ENCODE assay signal across 11 cellular contexts in the genomic region with DNA sequence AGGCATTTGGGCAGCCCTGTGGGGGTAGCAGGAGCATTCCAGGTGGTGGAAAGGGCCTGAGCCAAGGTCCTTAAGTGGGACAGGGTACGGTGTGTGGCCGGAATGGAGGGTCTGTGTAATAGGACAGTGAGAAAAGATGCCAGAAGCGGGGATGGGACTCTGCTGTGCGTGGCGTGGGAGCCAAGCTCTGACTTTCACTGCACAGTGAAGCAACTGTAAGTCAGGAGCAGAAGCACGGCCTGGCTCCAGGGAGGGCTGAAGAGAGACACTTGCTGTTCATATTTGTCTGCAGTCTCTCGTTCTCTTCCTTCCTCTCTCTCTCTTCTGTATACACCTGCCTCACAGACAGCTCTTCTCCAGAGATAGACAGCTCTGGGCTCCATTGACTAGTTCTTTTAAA. TPM values are rescaled to one million over a fixed set of nuclear protein-coding genes. Genes with fewer than 3 reads are reported as not detected.
DNase-seq lines count a peak whose midpoint lies in the region; ATAC-seq and TF ChIP-seq lines count a peak whose summit lies in the region.
"Had no signal": no experiment of that assay in that cellular context is flagged by ENCODE, and none has a peak within 500 bp of the region (broad histone marks: within the 10 kb centered on the region; RNA-seq: fewer than 3 reads in every experiment).

No MANE protein-coding gene starts in this region.

- H3K79me2 ChIP-seq in GM23248 (ENCODE audit: insufficient read depth) = peaks cover 68% of the 10 kb centered on the region
- no peaks in the 10 kb centered on the region for H3K79me2 ChIP-seq in OCI-LY7 (ENCODE audit: insufficient read depth, low read depth, low read length)

- ATAC-seq in sciatic nerve = peak; percentile 11
- no peak for ATAC-seq in HG02973 (IDR thresholded peaks at IDR 0.05; ENCODE audit: unreplicated experiment)
- no peak for ATAC-seq in GM18498 (IDR thresholded peaks at IDR 0.05; ENCODE audit: unreplicated experiment)
- ATAC-seq: left ventricle myocardium superior, Panc1 had no signal

- H3K27me3 ChIP-seq in GM23248 (replicated peaks; ENCODE audit: insufficient read depth) (no peaks in the 10 kb centered on the region), dorsolateral prefrontal cortex (peaks cover 0 to 24% (median 4%) of the 10 kb centered on the region in 45 donors)

- in situ Hi-C loops in GM23248 (cut with MboI) = no loop called here

- TF ChIP-seq CTCF in OCI-LY7 (conservative IDR thresholded peaks at IDR 0.05; ENCODE audit: low read length) = no peak
- no peak for TF ChIP-seq CTCF in dorsolateral prefrontal cortex (IDR thresholded peaks at IDR 0.05 in 54 of 56, conservative IDR thresholded peaks at IDR 0.05 in 2 of 56; ENCODE audit: low read depth in 1 of 56, partially characterized antibody in 56 of 56)

- H3K9me2 ChIP-seq in GM23248 (ENCODE audit: insufficient read depth) = no peaks in the 10 kb centered on the region
- H3K9me2 ChIP-seq in OCI-LY7 (ENCODE audit: insufficient read depth, low read length) = no peaks in the 10 kb centered on the region

- H3K36me3 ChIP-seq in GM23248 (ENCODE audit: low read depth) (no peaks in the 10 kb centered on the region), OCI-LY7 (ENCODE audit: insufficient read depth, low read length) (no peaks in the 10 kb centered on the region)

- DNase-seq in GM23248 (peak; percentile 36), OCI-LY7 (ENCODE audit: low spot score) (peak; percentile 62), dorsolateral prefrontal cortex (no peak), sciatic nerve (ENCODE audit: low spot score) (peak; percentile 57), hippocampal formation (lab: John Stamatoyannopoulos, UW) (no peak)
- no peak for DNase-seq in effector CD4-positive, alpha-beta T cell
- DNase-seq: left ventricle myocardium superior had no signal

- H2AFZ ChIP-seq in GM23248 (no peak overlapping the region), OCI-LY7 (ENCODE audit: low read length) (no peak overlapping the region)

- peaks cover 11% of the 10 kb centered on the region for H3K4me1 ChIP-seq in GM23248 (ENCODE audit: insufficient read depth)
- peaks cover 53% of the 10 kb centered on the region for H3K4me1 ChIP-seq in OCI-LY7 (ENCODE audit: insufficient read depth, low read length, poor library complexity, severe bottlenecking)

- H3K9ac ChIP-seq in GM23248 = no peak overlapping the region

- H3K4me2 ChIP-seq in GM23248 (ENCODE audit: unreplicated experiment) = peak overlapping the region; percentile 74
- peak overlapping the region; percentile 92 for H3K4me2 ChIP-seq in OCI-LY7 (ENCODE audit: low read length)

- no peaks in the 10 kb centered on the region for H3K9me3 ChIP-seq in GM23248 (ENCODE audit: low read depth)
- no peaks in the 10 kb centered on the region for H3K9me3 ChIP-seq in OCI-LY7 (ENCODE audit: low read length)

- H3K27ac ChIP-seq in GM23248 = no peak overlapping the region
- peak overlapping the region; percentile 63 for H3K27ac ChIP-seq in OCI-LY7 (ENCODE audit: low read depth, low read length, poor library complexity, severe bottlenecking)
- H3K27ac ChIP-seq in dorsolateral prefrontal cortex = peak overlapping the region in 10 of 59 donors; percentile 2 to 61 (median 26)
- H3K27ac ChIP-seq: epithelial cell of prostate had no signal

- intact Hi-C loops in OCI-LY7 (cut with micrococcal nuclease; ENCODE audit: unreplicated experiment) = loop anchor here (2.0 kb wide), 1 partner anchor 72 kb away; the partner anchor contains the start of gene HDHD5
- intact Hi-C loops in dorsolateral prefrontal cortex (cut with DNase I) = no loop called here
- intact Hi-C loops in sciatic nerve (cut with DNase I) = no loop called here

- no TSS peak for BruUV-seq in OCI-LY7 (replicated peaks; lab: Mats Ljungman, UMichigan)

- CTCF ChIA-PET in OCI-LY7 (lab: Charles Lee; ENCODE audit: unreplicated experiment) = no interaction called here

- POLR2A ChIA-PET in OCI-LY7 (lab: Charles Lee) = interaction anchor here (0.6 to 0.7 kb wide), 2 partner anchors 30 to 290 kb away, joined by 3 read pairs; no protein-coding TSS in a partner anchor

- H3F3A ChIP-seq in GM23248 (ENCODE audit: insufficient read depth) = no peaks in the 10 kb centered on the region

- WGBS in GM23248 (ENCODE audit: low coverage in 1 of 2, low lambda C conversion rate in 2 of 2, missing lambda C conversion rate in 2 of 2), 2 experiments = 40 to 43% methylated on average over 7 of the region's 7 CpGs

- peak overlapping the region; percentile 81; the same call in 1 of the 2 replicates for H3K4me3 ChIP-seq in GM23248
- peak overlapping the region; percentile 92 for H3K4me3 ChIP-seq in OCI-LY7 (ENCODE audit: low read depth, low read length, poor library complexity, severe bottlenecking)
- H3K4me3 ChIP-seq in dorsolateral prefrontal cortex = peak overlapping the region in 43 of 59 donors; percentile 6 to 83 (median 73)

- H4K20me1 ChIP-seq in GM23248 (ENCODE audit: insufficient read depth) (no peaks in the 10 kb centered on the region), OCI-LY7 (ENCODE audit: insufficient read depth, low read length) (peaks cover 5% of the 10 kb centered on the region; the same call in 1 of the 2 replicates)

RNA-seq across cellular contexts. Expression of gene IL17RA, which starts 1.9 kb away (rescaled TPM):
- 18.3 and 31.6 TPM in 2 replicates for total RNA-seq in GM23248 (2014; rRNA removed; shearing (Covaris generic))
- 13.9 and 15.2 TPM in 2 replicates for polyA plus RNA-seq in GM23248 (2016; fragmentation: Nextera tagmentation; extraction: Ambion mirVana)
- total RNA-seq in OCI-LY7 (2014; rRNA removed; shearing (Covaris generic)) = 5.5 and 7.8 TPM in 2 replicates
- 10.9 and 12.5 TPM in 2 replicates for total RNA-seq in OCI-LY7 (2022)
- 10 to 100 TPM in 82 of 120 experiments, 1 to 10 TPM in 38; 5.6 to 23.7 (median 11.0) TPM for total RNA-seq in dorsolateral prefrontal cortex
- 22.3 TPM for total RNA-seq in sciatic nerve

RNA-seq across cellular contexts. Expression of gene TMEM121B, which starts 34.4 kb away (rescaled TPM):
- 0.11 TPM in 1 of 2 replicates, not detected in the other for total RNA-seq in GM23248 (2014; rRNA removed; shearing (Covaris generic))
- not detected in 2 replicates for polyA plus RNA-seq in GM23248 (2016; fragmentation: Nextera tagmentation; extraction: Ambion mirVana)
- total RNA-seq in OCI-LY7 (2014; rRNA removed; shearing (Covaris generic)) = 0.32 and 0.33 TPM in 2 replicates
- total RNA-seq in OCI-LY7 (2022) (0.09 and 0.15 TPM in 2 replicates), dorsolateral prefrontal cortex (10 to 100 TPM in 114 of 120 experiments, 1 to 10 TPM in 6; 5.0 to 22.9 (median 14.6) TPM), sciatic nerve (0.94 TPM)

Comparison
In these comparisons a context has a peak if more than half of its experiments do, and no peak if none do; other contexts are left out.
1. DNase-seq: peak in GM23248 (single experiment), OCI-LY7 (single experiment) and sciatic nerve (single experiment); none in dorsolateral prefrontal cortex (0 of 10), hippocampal formation (0 of 2) and effector CD4-positive, alpha-beta T cell (single experiment).
2. Peak in every context shown above with its lines, with median percentiles within 50 percentile points of each other: H3K4me3 ChIP-seq.